8 cellular contexts compared by ENCODE assay signal in the genomic region with DNA sequence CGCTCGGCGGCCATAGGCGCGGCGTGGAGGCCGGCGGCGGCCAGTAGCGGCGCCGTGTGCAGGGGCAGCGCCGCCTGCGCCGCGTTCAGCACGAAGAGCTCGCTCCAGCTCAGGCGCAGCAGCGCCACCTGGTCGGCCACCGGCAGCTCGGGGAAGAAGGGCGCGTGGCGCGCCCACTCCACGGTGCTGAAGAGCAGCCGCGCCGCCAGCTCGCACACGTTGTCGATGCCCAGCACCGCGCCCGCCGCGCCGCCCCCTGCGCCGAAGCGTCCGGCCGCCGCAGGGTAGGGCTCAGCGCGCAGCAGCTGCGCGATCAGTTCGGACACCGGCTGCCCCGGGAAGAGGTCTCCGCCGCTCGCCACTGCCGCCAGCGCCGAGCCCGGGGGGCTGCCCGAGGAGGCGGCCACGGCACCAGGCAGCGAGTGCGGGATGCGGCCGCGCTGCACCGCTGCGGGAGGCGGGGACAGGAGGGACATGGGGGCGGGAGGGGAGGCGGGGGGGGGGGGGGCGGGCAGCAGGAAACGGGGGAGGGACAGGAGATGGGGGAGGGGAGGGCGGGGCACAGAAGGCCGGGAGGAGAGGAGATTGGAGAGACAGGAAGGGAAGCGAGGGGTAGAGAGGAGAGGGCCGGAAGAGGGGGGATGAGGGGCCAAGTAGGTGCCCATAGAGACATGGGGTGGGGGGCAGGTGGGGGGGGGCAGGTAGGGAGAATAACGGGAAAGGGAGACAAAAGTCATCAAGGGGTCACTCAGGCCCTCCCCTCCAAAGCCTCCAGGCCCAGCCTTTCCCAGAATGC. TPM values are rescaled to one million over a fixed set of nuclear protein-coding genes. Genes with fewer than 3 reads are reported as not detected.
DNase-seq lines count a peak whose midpoint lies in the region; ATAC-seq and TF ChIP-seq lines count a peak whose summit lies in the region.

No MANE protein-coding gene starts in this region.

- no peaks in the 10 kb centered on the region for H3K9me3 Mint-ChIP-seq in nephron
- no peaks in the 10 kb centered on the region for H3K9me3 Mint-ChIP-seq in stimulated activated naive CD8-positive, alpha-beta T cell treated with anti-CD3 and anti-CD28 coated beads, Interleukin-15, amount 100 ng/mL, for 72 hours

- H3K9ac ChIP-seq in PC-3 (ENCODE audit: low read length) = peak overlapping the region; percentile 37
- H3K9ac ChIP-seq in fibroblast of lung (ENCODE audit: insufficient read depth, low read length) = peak overlapping the region; percentile 37

- CTCF ChIA-PET in PC-3 (lab: Charles Lee) = interaction anchor here (0.6 kb wide), 1 partner anchor 8 kb away, joined by 5 read pairs; no protein-coding TSS in a partner anchor

- H3K36me3 Mint-ChIP-seq in nephron (ENCODE audit: low read depth) = peaks cover 27% of the 10 kb centered on the region

- H3F3A ChIP-seq in PC-3 (ENCODE audit: low read length, unreplicated experiment) = no peaks in the 10 kb centered on the region

- H3K9me2 ChIP-seq in PC-3 (replicated peaks; ENCODE audit: low read length) = no peaks in the 10 kb centered on the region

- DNase-seq in PC-3 = no peak
- DNase-seq in activated T-helper 1 cell treated with anti-CD3 and anti-CD28 coated beads, Interleukin-2, amount 50 U/mL, for 16 hours (ENCODE audit: low read depth in 1 of 2, low spot score in 1 of 2) = peak; percentile 50 to 69
- DNase-seq in fibroblast of lung (ENCODE audit: low read depth in 2 of 2) = peak; percentile 72 to 78
- DNase-seq in stimulated activated naive CD8-positive, alpha-beta T cell treated with anti-CD3 and anti-CD28 coated beads, Interleukin-15, amount 100 ng/mL, for 72 hours = peak; percentile 77 to 79
- no peak for DNase-seq in HuH-7 (ENCODE audit: low spot score)

- H2AFZ ChIP-seq in PC-3 (ENCODE audit: low read length) (0 out of 2 replicates have a peak overlapping the region, but pooled peaks have one; percentile 34), fibroblast of lung (ENCODE audit: low read length) (no peak overlapping the region)

- BruUV-seq in PC-3 (replicated peaks; lab: Mats Ljungman, UMichigan) = no TSS peak

- intact Hi-C loops in PC-3 (cut with micrococcal nuclease) = no loop called here

- H3K79me2 ChIP-seq in PC-3 (ENCODE audit: low read length) (peaks cover 39% of the 10 kb centered on the region), fibroblast of lung (ENCODE audit: control insufficient read depth, insufficient read depth, low read length) (peaks cover 16% of the 10 kb centered on the region)

- H3K36me3 ChIP-seq in PC-3 (ENCODE audit: low read depth, low read length) (peaks cover 23% of the 10 kb centered on the region; the same call in 1 of the 2 replicates), fibroblast of lung (ENCODE audit: control insufficient read depth, insufficient read depth, low read length) (peaks cover 17% of the 10 kb centered on the region)

- H3K27ac Mint-ChIP-seq in nephron = no peak overlapping the region
- no peak overlapping the region for H3K27ac Mint-ChIP-seq in stimulated activated naive CD8-positive, alpha-beta T cell treated with anti-CD3 and anti-CD28 coated beads, Interleukin-15, amount 100 ng/mL, for 72 hours

- TF ChIP-seq CTCF in PC-3 (conservative IDR thresholded peaks at IDR 0.05; ENCODE audit: low read depth, low read length) (peak; percentile 25; the same call in 1 of the 2 replicates), fibroblast of lung (conservative IDR thresholded peaks at IDR 0.05 in 1 of 2, IDR thresholded peaks at IDR 0.05 in 1 of 2; ENCODE audit: low read depth in 1 of 2, low read length in 2 of 2) (peak; percentile 31 to 43), nephron (IDR thresholded peaks at IDR 0.05; ENCODE audit: unreplicated experiment in 3 of 3) (peak; percentile 32 to 54 (median 46))

- POLR2A ChIA-PET in PC-3 (lab: Charles Lee; ENCODE audit: unreplicated experiment) = no interaction called here

- H3K9me3 ChIP-seq in PC-3 (ENCODE audit: low read length) (no peaks in the 10 kb centered on the region), fibroblast of lung (ENCODE audit: control insufficient read depth, insufficient read depth, low read depth, low read length) (no peaks in the 10 kb centered on the region)

- no peaks in the 10 kb centered on the region; the same call in 1 of the 2 replicates for H3K4me1 ChIP-seq in PC-3 (ENCODE audit: insufficient read depth, low read length)
- peaks cover 9% of the 10 kb centered on the region for H3K4me1 ChIP-seq in fibroblast of lung (ENCODE audit: control insufficient read depth, extremely low read depth, insufficient read depth, low read length)

- no peaks in the 10 kb centered on the region for H4K20me1 ChIP-seq in PC-3 (ENCODE audit: low read length)
- H4K20me1 ChIP-seq in fibroblast of lung (ENCODE audit: control insufficient read depth, extremely low read depth, insufficient read depth, low read length) = no peaks in the 10 kb centered on the region

- peak overlapping the region in 2 of 3 experiments; percentile 30 to 76 for H3K4me3 Mint-ChIP-seq in nephron
- H3K4me3 Mint-ChIP-seq in stimulated activated naive CD8-positive, alpha-beta T cell treated with anti-CD3 and anti-CD28 coated beads, Interleukin-15, amount 100 ng/mL, for 72 hours = peak overlapping the region; percentile 85 to 88

- H3K27me3 ChIP-seq in PC-3 (ENCODE audit: low read length) (no peaks in the 10 kb centered on the region), fibroblast of lung (ENCODE audit: control insufficient read depth, insufficient read depth, low read length) (no peaks in the 10 kb centered on the region)

- ATAC-seq in GM18505 (IDR thresholded peaks at IDR 0.05; ENCODE audit: unreplicated experiment) = peak; percentile 71
- ATAC-seq in HG03354 (IDR thresholded peaks at IDR 0.05; ENCODE audit: poor library complexity, severe bottlenecking, unreplicated experiment) = peak; percentile 65
- peak; percentile 74 for ATAC-seq in PC-3
- peak; percentile 89 for ATAC-seq in stimulated activated naive CD8-positive, alpha-beta T cell treated with anti-CD3 and anti-CD28 coated beads, Interleukin-15, amount 100 ng/mL, for 72 hours

- H3K4me1 Mint-ChIP-seq in nephron = peaks cover 11% of the 10 kb centered on the region
- peaks cover 31% of the 10 kb centered on the region for H3K4me1 Mint-ChIP-seq in stimulated activated naive CD8-positive, alpha-beta T cell treated with anti-CD3 and anti-CD28 coated beads, Interleukin-15, amount 100 ng/mL, for 72 hours

- H3K4me3 ChIP-seq in PC-3 (ENCODE audit: low read length) = peak overlapping the region; percentile 61
- peak overlapping the region in 3 of 4 experiments; percentile 60 to 66 (median 61) for H3K4me3 ChIP-seq in fibroblast of lung (replicated peaks in 1 of 4; ENCODE audit: control extremely low read depth in 1 of 4, insufficient read depth in 1 of 4, low read depth in 3 of 4, low read length in 4 of 4)

- H3K27ac ChIP-seq in PC-3 (ENCODE audit: low read length) = no peak overlapping the region
- H3K27ac ChIP-seq in fibroblast of lung (ENCODE audit: insufficient read depth, low read length) = peak overlapping the region; percentile 34

- H3K4me2 ChIP-seq in PC-3 (ENCODE audit: low read length) (peak overlapping the region; percentile 66), fibroblast of lung (ENCODE audit: extremely low read depth, insufficient read depth, low read length) (peak overlapping the region; percentile 99)

- peak; percentile 40 for TF ChIP-seq POLR2A in GM18505 (IDR thresholded peaks at IDR 0.05; ENCODE audit: borderline replicate concordance, extremely low read depth, insufficient read depth, insufficient read length)

- H3K27me3 Mint-ChIP-seq in nephron (ENCODE audit: low read depth) = no peaks in the 10 kb centered on the region
- H3K27me3 Mint-ChIP-seq in stimulated activated naive CD8-positive, alpha-beta T cell treated with anti-CD3 and anti-CD28 coated beads, Interleukin-15, amount 100 ng/mL, for 72 hours = no peaks in the 10 kb centered on the region

RNA-seq across cellular contexts. Expression of a gene that starts 9.8 kb away (rescaled TPM):
- total RNA-seq in PC-3 (2014; rRNA removed) = 5.6 and 9.4 TPM in 2 replicates
- 2.6 and 4.6 TPM in 2 replicates for total RNA-seq in fibroblast of lung
- 4.5 and 8.8 TPM in 2 replicates for polyA plus RNA-seq in fibroblast of lung
- polyA plus RNA-seq in fibroblast of lung (2012) = 18.7 and 20.4 TPM in 2 replicates
- 14.2 and 15.9 TPM in 2 replicates for polyA minus RNA-seq in fibroblast of lung (ENCODE audit: low replicate concordance)

RNA-seq across cellular contexts. Expression of a gene that starts 9.9 kb away (rescaled TPM):
- total RNA-seq in PC-3 (2014; rRNA removed) (134 and 159 TPM in 2 replicates), fibroblast of lung (37.0 and 42.4 TPM in 2 replicates)
- 9.6 and 10.4 TPM in 2 replicates for polyA plus RNA-seq in fibroblast of lung
- polyA plus RNA-seq in fibroblast of lung (2012) = 18.4 and 27.7 TPM in 2 replicates
- 22.1 and 22.8 TPM in 2 replicates for polyA minus RNA-seq in fibroblast of lung (ENCODE audit: low replicate concordance)

RNA-seq across cellular contexts. Expression of a gene that starts 20.7 kb away (rescaled TPM):
- total RNA-seq in PC-3 (2014; rRNA removed) (32.5 and 41.5 TPM in 2 replicates), fibroblast of lung (23.8 and 26.5 TPM in 2 replicates)
- polyA plus RNA-seq in fibroblast of lung = 25.8 and 27.1 TPM in 2 replicates
- 33.5 and 33.7 TPM in 2 replicates for polyA plus RNA-seq in fibroblast of lung (2012)
- 10.8 and 17.7 TPM in 2 replicates for polyA minus RNA-seq in fibroblast of lung (ENCODE audit: low replicate concordance)

RNA-seq across cellular contexts. Expression of a gene that starts 28.7 kb away (rescaled TPM):
- total RNA-seq in PC-3 (2014; rRNA removed) (not detected in 2 replicates), fibroblast of lung (under 0.01 TPM in 1 of 2 replicates, not detected in the other)
- polyA plus RNA-seq in fibroblast of lung = not detected in 2 replicates
- not detected in 2 replicates for polyA plus RNA-seq in fibroblast of lung (2012)
- not detected in 2 replicates for polyA minus RNA-seq in fibroblast of lung (ENCODE audit: low replicate concordance)

RNA-seq across cellular contexts. Expression of a gene that starts 31.4 kb away (rescaled TPM):
- total RNA-seq in PC-3 (2014; rRNA removed) (196 and 214 TPM in 2 replicates), fibroblast of lung (74.3 and 79.4 TPM in 2 replicates)
- 68.8 and 81.2 TPM in 2 replicates for polyA plus RNA-seq in fibroblast of lung
- polyA plus RNA-seq in fibroblast of lung (2012) = 80.0 and 94.8 TPM in 2 replicates
- 47.8 and 87.1 TPM in 2 replicates for polyA minus RNA-seq in fibroblast of lung (ENCODE audit: low replicate concordance)

Comparison
In these comparisons a context has a peak if more than half of its experiments do, and no peak if none do; other contexts are left out.
1. DNase-seq: peak in activated T-helper 1 cell treated with anti-CD3 and anti-CD28 coated beads, Interleukin-2, amount 50 U/mL, for 16 hours (2 of 2), fibroblast of lung (2 of 2) and stimulated activated naive CD8-positive, alpha-beta T cell treated with anti-CD3 and anti-CD28 coated beads, Interleukin-15, amount 100 ng/mL, for 72 hours (2 of 2); none in PC-3 (single experiment) and HuH-7 (single experiment).
2. Peak in every context shown above with its lines, with median percentiles within 50 percentile points of each other: ATAC-seq and CTCF ChIP-seq.